3 cellular contexts compared by ENCODE assay signal in genomic region chr7:100566018-100566531, GRCh38.
TF ChIP-seq lines count a peak whose summit lies in the region.

No MANE protein-coding gene starts in this region.

TF ChIP-seq in SK-N-SH, 30 proteins besides CTCF, POLR2A, EP300 and RAD21:
- TF ChIP-seq FOXM1 (IDR thresholded peaks at IDR 0.05; ENCODE audit: low read depth) (no peak), EZH2phosphoT487 (IDR thresholded peaks at IDR 0.05; ENCODE audit: borderline replicate concordance, low read depth) (no peak), RXRA (IDR thresholded peaks at IDR 0.05; ENCODE audit: borderline replicate concordance, low read depth) (no peak), TEAD4 (IDR thresholded peaks at IDR 0.05; ENCODE audit: borderline replicate concordance, insufficient read depth) (no peak), RCOR1 (IDR thresholded peaks at IDR 0.05; ENCODE audit: low read length) (no peak)

TF ChIP-seq in SK-N-SH treated with all-trans-retinoic acid at 6 μM for 48 hours, 23 proteins besides CTCF, POLR2A, EP300 and RAD21:
- TF ChIP-seq SNAI2 (CRISPR knock-in tag; IDR thresholded peaks at IDR 0.05) (no peak), POU6F1 (CRISPR knock-in tag; IDR thresholded peaks at IDR 0.05; ENCODE audit: borderline replicate concordance, low read depth) (no peak), RARB (CRISPR knock-in tag; IDR thresholded peaks at IDR 0.05) (no peak), TCF4 (CRISPR knock-in tag; IDR thresholded peaks at IDR 0.05; ENCODE audit: borderline replicate concordance) (no peak), PPARA (CRISPR knock-in tag; IDR thresholded peaks at IDR 0.05; ENCODE audit: borderline replicate concordance) (no peak), CSRNP3 (CRISPR knock-in tag; IDR thresholded peaks at IDR 0.05) (no peak), ARNTL (CRISPR knock-in tag; IDR thresholded peaks at IDR 0.05; ENCODE audit: borderline replicate concordance, low read depth) (no peak)
- TF ChIP-seq, protein P1, sequence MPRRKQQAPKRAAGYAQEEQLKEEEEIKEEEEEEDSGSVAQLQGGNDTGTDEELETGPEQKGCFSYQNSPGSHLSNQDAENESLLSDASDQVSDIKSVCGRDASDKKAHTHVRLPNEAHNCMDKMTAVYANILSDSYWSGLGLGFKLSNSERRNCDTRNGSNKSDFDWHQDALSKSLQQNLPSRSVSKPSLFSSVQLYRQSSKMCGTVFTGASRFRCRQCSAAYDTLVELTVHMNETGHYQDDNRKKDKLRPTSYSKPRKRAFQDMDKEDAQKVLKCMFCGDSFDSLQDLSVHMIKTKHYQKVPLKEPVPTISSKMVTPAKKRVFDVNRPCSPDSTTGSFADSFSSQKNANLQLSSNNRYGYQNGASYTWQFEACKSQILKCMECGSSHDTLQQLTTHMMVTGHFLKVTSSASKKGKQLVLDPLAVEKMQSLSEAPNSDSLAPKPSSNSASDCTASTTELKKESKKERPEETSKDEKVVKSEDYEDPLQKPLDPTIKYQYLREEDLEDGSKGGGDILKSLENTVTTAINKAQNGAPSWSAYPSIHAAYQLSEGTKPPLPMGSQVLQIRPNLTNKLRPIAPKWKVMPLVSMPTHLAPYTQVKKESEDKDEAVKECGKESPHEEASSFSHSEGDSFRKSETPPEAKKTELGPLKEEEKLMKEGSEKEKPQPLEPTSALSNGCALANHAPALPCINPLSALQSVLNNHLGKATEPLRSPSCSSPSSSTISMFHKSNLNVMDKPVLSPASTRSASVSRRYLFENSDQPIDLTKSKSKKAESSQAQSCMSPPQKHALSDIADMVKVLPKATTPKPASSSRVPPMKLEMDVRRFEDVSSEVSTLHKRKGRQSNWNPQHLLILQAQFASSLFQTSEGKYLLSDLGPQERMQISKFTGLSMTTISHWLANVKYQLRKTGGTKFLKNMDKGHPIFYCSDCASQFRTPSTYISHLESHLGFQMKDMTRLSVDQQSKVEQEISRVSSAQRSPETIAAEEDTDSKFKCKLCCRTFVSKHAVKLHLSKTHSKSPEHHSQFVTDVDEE (CRISPR knock-in tag; IDR thresholded peaks at IDR 0.05) = no peak

TF ChIP-seq in K562, 482 proteins besides CTCF, POLR2A, EP300 and RAD21:
- TF ChIP-seq NFIC (IDR thresholded peaks at IDR 0.05) (peak; percentile 73), MGA (IDR thresholded peaks at IDR 0.05) (no peak), ZNF134 (CRISPR knock-in tag; conservative IDR thresholded peaks at IDR 0.05) (no peak), FOXA3 (CRISPR knock-in tag; conservative IDR thresholded peaks at IDR 0.05 in 1 of 2, IDR thresholded peaks at IDR 0.05 in 1 of 2) (peak in 1 of 2 experiments; percentile 16; a peak in 1 of 4 replicates), USF1 (CRISPR knock-in tag; IDR thresholded peaks at IDR 0.05) (no peak)
